In genomic region chr4:52658671-52659015, GRCh38 we compare ENCODE assay signal across 7 cellular contexts. TPM values are rescaled to one million over a fixed set of nuclear protein-coding genes. Genes with fewer than 3 reads are reported as not detected.
DNase-seq lines count a peak whose midpoint lies in the region; ATAC-seq, FAIRE-seq and TF ChIP-seq lines count a peak whose summit lies in the region.

No MANE protein-coding gene starts in this region.

- WGBS in stomach, 5 donors: 0 to 1% (median 0%) methylated on average over 4 to 37 of the region's 37 CpGs

- peak overlapping the region; percentile 92 to 99 (median 96) for H3K27ac ChIP-seq in stomach

- DNase-seq in GM19239 (ENCODE audit: insufficient read length, low spot score) (no peak), adipocyte (ENCODE audit: low read depth) (no peak), iPS-NIHi11 (ENCODE audit: low spot score) (peak; percentile 54), stomach (no peak), NCI-H2081 (lab: John Stamatoyannopoulos, UW) (no peak), NCI-H2081 treated with DMSO at 0.1 percent for 48 hours (lab: John Stamatoyannopoulos, UW) (no peak)

- H3K27me3 ChIP-seq in adipocyte (replicated peaks; ENCODE audit: control insufficient read depth, insufficient read depth, low read length) (no peaks in the 10 kb centered on the region), stomach (no peaks in the 10 kb centered on the region)

- TF ChIP-seq EP300 in stomach (IDR thresholded peaks at IDR 0.05): no peak

- H3K4me1 ChIP-seq in adipocyte (ENCODE audit: control insufficient read depth, insufficient read depth, low read length) (peaks cover 35% of the 10 kb centered on the region), stomach (peaks cover 23 to 50% (median 42%) of the 10 kb centered on the region in 4 donors)

- no peak for TF ChIP-seq CTCF in stomach (IDR thresholded peaks at IDR 0.05)

- FAIRE-seq in GM19239 (lab: Jason Lieb, UNC): peak; percentile 14

- ATAC-seq in HG03175 (IDR thresholded peaks at IDR 0.05; ENCODE audit: unreplicated experiment): peak; percentile 19

- peak overlapping the region; percentile 90 for H3K9ac ChIP-seq in adipocyte (ENCODE audit: low read length)

- peaks cover 8% of the 10 kb centered on the region for H3K36me3 ChIP-seq in adipocyte (ENCODE audit: control insufficient read depth, insufficient read depth, low read length, severe bottlenecking)
- H3K36me3 ChIP-seq in stomach: no peaks in the 10 kb centered on the region

- H3K9me3 ChIP-seq in adipocyte (ENCODE audit: control insufficient read depth, low read length) (no peaks in the 10 kb centered on the region), stomach (no peaks in the 10 kb centered on the region)

- intact Hi-C loops in stomach (cut with DNase I; ENCODE audit: low total_unique reads): no loop called here

- H3K4me3 ChIP-seq in adipocyte (ENCODE audit: low read length): peak overlapping the region; percentile 86
- H3K4me3 ChIP-seq in stomach: peak overlapping the region; percentile 79 to 92 (median 88)

- no peak for TF ChIP-seq POLR2A in stomach (IDR thresholded peaks at IDR 0.05)

RNA-seq across cellular contexts. Expression of gene USP46, which starts 0.5 kb away (rescaled TPM):
- total RNA-seq in stomach: 10 to 100 TPM in 3 of 5 donors, 1 to 10 TPM in 2; 2.7 to 36.5 (median 24.8) TPM
- 1 to 10 TPM; 3.2 to 6.4 (median 5.8) TPM for polyA plus RNA-seq in stomach
